ENCODE assay signal across 1 cellular context in genomic region chr2:172021955-172022354, GRCh38.
TF ChIP-seq lines count a peak whose summit lies in the region.

No MANE protein-coding gene starts in this region.

TF ChIP-seq in HepG2, 621 proteins besides CTCF, POLR2A, EP300 and RAD21 (continued from another document):
- no peak for TF ChIP-seq ZBTB34 (CRISPR knock-in tag; IDR thresholded peaks at IDR 0.05)
- no peak for TF ChIP-seq ZFX (CRISPR knock-in tag; IDR thresholded peaks at IDR 0.05; ENCODE audit: low read depth)
- TF ChIP-seq ZNF296 (CRISPR knock-in tag; conservative IDR thresholded peaks at IDR 0.05), result no peak
- no peak for TF ChIP-seq MLLT10 (CRISPR knock-in tag; IDR thresholded peaks at IDR 0.05)
- TF ChIP-seq ZNF83 (CRISPR knock-in tag; IDR thresholded peaks at IDR 0.05; ENCODE audit: borderline replicate concordance), result no peak
- no peak for TF ChIP-seq ZNF17 (CRISPR knock-in tag; IDR thresholded peaks at IDR 0.05)
- no peak for TF ChIP-seq FOXC1 (CRISPR knock-in tag; IDR thresholded peaks at IDR 0.05; ENCODE audit: borderline replicate concordance)
- no peak for TF ChIP-seq ZSCAN25 (CRISPR knock-in tag; IDR thresholded peaks at IDR 0.05)
- no peak for TF ChIP-seq MTF2 (CRISPR knock-in tag; IDR thresholded peaks at IDR 0.05; ENCODE audit: borderline replicate concordance)
- TF ChIP-seq NKX3-1 (CRISPR knock-in tag; IDR thresholded peaks at IDR 0.05), result no peak
- TF ChIP-seq SCMH1 (CRISPR knock-in tag; IDR thresholded peaks at IDR 0.05; ENCODE audit: borderline replicate concordance), result no peak
- TF ChIP-seq SP5 (CRISPR knock-in tag; IDR thresholded peaks at IDR 0.05; ENCODE audit: borderline replicate concordance, low read depth), result no peak
- no peak for TF ChIP-seq ZNF331 (CRISPR knock-in tag; IDR thresholded peaks at IDR 0.05)
- no peak for TF ChIP-seq BRD4 (CRISPR knock-in tag; IDR thresholded peaks at IDR 0.05)
- TF ChIP-seq SOX5 (CRISPR knock-in tag; IDR thresholded peaks at IDR 0.05; ENCODE audit: borderline replicate concordance), result 0 out of 2 replicates have a peak, but pooled peaks have one; percentile 0
- no peak for TF ChIP-seq SALL2 (CRISPR knock-in tag; IDR thresholded peaks at IDR 0.05)
- no peak for TF ChIP-seq CCDC6 (CRISPR knock-in tag; IDR thresholded peaks at IDR 0.05)
